ENCODE assay signal across 1 cellular context in the genomic region with DNA sequence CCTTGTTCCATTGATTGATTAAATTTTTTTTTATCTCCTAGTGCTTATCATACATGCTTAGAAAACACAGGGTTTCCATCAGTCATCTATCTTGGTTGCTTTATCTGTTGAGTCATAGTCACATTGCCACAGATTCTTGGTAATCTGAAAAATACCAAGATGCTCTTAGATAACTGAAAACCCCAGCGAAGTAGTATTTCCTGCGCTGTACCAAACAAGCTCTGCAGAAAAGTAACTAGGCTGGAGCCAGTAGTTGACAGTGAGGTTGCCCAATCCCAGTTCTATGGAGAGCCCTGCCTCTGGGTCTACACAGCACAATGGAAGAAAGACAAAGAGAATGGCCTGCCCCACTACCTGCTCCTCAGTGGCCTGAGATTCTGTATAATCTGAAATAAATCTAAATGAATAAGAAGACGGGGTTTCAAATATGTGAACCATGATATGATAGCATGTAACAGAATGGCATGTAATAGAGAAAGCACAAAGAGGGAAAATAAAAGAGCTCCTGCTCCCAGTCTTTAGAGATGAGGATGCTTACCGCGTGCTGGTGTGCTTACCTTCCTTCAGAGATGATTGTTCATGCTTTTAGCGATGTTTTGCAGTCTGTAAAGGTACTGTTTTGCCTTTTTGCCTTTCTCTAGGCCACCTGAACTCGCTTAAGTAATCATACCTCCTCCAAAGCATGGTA.
TF ChIP-seq lines count a peak whose summit lies in the region.

No MANE protein-coding gene starts in this region.

TF ChIP-seq in K562, 482 proteins besides CTCF, POLR2A, EP300 and RAD21 (continued from another document and continues in another):
- TF ChIP-seq, protein P1, sequence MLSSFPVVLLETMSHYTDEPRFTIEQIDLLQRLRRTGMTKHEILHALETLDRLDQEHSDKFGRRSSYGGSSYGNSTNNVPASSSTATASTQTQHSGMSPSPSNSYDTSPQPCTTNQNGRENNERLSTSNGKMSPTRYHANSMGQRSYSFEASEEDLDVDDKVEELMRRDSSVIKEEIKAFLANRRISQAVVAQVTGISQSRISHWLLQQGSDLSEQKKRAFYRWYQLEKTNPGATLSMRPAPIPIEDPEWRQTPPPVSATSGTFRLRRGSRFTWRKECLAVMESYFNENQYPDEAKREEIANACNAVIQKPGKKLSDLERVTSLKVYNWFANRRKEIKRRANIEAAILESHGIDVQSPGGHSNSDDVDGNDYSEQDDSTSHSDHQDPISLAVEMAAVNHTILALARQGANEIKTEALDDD (IDR thresholded peaks at IDR 0.05): peak; percentile 66; the same call in 1 of the 2 replicates
- TF ChIP-seq TGIF2 (CRISPR knock-in tag; IDR thresholded peaks at IDR 0.05): no peak
- TF ChIP-seq, protein P2, sequence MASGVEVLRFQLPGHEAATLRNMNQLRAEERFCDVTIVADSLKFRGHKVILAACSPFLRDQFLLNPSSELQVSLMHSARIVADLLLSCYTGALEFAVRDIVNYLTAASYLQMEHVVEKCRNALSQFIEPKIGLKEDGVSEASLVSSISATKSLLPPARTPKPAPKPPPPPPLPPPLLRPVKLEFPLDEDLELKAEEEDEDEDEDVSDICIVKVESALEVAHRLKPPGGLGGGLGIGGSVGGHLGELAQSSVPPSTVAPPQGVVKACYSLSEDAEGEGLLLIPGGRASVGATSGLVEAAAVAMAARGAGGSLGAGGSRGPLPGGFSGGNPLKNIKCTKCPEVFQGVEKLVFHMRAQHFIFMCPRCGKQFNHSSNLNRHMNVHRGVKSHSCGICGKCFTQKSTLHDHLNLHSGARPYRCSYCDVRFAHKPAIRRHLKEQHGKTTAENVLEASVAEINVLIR (CRISPR knock-in tag; IDR thresholded peaks at IDR 0.05): no peak
- no peak for TF ChIP-seq HNRNPL (IDR thresholded peaks at IDR 0.05; ENCODE audit: low read depth, low read length)
- TF ChIP-seq LCOR (CRISPR knock-in tag; IDR thresholded peaks at IDR 0.05): no peak; the same call in 1 of the 2 replicates
- no peak for TF ChIP-seq ZKSCAN1 (IDR thresholded peaks at IDR 0.05; ENCODE audit: low read depth, low read length)
- TF ChIP-seq ERF (CRISPR knock-in tag; IDR thresholded peaks at IDR 0.05): 0 out of 2 replicates have a peak, but pooled peaks have one; percentile 26
- no peak for TF ChIP-seq ZNF140 (CRISPR knock-in tag; IDR thresholded peaks at IDR 0.05)
- no peak for TF ChIP-seq ZNF699 (CRISPR knock-in tag; IDR thresholded peaks at IDR 0.05; ENCODE audit: insufficient replicate concordance)
- no peak for TF ChIP-seq MED1 (CRISPR knock-in tag; IDR thresholded peaks at IDR 0.05; ENCODE audit: borderline replicate concordance)
- TF ChIP-seq, protein P3, sequence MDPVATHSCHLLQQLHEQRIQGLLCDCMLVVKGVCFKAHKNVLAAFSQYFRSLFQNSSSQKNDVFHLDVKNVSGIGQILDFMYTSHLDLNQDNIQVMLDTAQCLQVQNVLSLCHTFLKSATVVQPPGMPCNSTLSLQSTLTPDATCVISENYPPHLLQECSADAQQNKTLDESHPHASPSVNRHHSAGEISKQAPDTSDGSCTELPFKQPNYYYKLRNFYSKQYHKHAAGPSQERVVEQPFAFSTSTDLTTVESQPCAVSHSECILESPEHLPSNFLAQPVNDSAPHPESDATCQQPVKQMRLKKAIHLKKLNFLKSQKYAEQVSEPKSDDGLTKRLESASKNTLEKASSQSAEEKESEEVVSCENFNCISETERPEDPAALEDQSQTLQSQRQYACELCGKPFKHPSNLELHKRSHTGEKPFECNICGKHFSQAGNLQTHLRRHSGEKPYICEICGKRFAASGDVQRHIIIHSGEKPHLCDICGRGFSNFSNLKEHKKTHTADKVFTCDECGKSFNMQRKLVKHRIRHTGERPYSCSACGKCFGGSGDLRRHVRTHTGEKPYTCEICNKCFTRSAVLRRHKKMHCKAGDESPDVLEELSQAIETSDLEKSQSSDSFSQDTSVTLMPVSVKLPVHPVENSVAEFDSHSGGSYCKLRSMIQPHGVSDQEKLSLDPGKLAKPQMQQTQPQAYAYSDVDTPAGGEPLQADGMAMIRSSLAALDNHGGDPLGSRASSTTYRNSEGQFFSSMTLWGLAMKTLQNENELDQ (CRISPR knock-in tag; IDR thresholded peaks at IDR 0.05; ENCODE audit: borderline replicate concordance): no peak
- TF ChIP-seq CREB1 (IDR thresholded peaks at IDR 0.05): no peak
- no peak for TF ChIP-seq CREB1 (CRISPR knock-in tag; IDR thresholded peaks at IDR 0.05)
- peak; percentile 84 for TF ChIP-seq MEIS2 (IDR thresholded peaks at IDR 0.05; ENCODE audit: partially characterized antibody)
- TF ChIP-seq ZBTB17 (CRISPR knock-in tag; IDR thresholded peaks at IDR 0.05): no peak
- no peak for TF ChIP-seq ZNF124 (CRISPR knock-in tag; IDR thresholded peaks at IDR 0.05)
- no peak for TF ChIP-seq KDM4B (IDR thresholded peaks at IDR 0.05; ENCODE audit: borderline replicate concordance in 2 of 2, low read depth in 1 of 2)
- no peak for TF ChIP-seq ELF1 (tag; IDR thresholded peaks at IDR 0.05)
- TF ChIP-seq TCFL5 (CRISPR knock-in tag; conservative IDR thresholded peaks at IDR 0.05): no peak
- no peak for TF ChIP-seq KLF6 (CRISPR knock-in tag; IDR thresholded peaks at IDR 0.05; ENCODE audit: borderline replicate concordance)
- TF ChIP-seq, protein P4, sequence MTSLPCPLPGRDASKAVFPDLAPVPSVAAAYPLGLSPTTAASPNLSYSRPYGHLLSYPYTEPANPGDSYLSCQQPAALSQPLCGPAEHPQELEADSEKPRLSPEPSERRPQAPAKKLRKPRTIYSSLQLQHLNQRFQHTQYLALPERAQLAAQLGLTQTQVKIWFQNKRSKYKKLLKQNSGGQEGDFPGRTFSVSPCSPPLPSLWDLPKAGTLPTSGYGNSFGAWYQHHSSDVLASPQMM (CRISPR knock-in tag; IDR thresholded peaks at IDR 0.05): no peak
- TF ChIP-seq, protein P5, sequence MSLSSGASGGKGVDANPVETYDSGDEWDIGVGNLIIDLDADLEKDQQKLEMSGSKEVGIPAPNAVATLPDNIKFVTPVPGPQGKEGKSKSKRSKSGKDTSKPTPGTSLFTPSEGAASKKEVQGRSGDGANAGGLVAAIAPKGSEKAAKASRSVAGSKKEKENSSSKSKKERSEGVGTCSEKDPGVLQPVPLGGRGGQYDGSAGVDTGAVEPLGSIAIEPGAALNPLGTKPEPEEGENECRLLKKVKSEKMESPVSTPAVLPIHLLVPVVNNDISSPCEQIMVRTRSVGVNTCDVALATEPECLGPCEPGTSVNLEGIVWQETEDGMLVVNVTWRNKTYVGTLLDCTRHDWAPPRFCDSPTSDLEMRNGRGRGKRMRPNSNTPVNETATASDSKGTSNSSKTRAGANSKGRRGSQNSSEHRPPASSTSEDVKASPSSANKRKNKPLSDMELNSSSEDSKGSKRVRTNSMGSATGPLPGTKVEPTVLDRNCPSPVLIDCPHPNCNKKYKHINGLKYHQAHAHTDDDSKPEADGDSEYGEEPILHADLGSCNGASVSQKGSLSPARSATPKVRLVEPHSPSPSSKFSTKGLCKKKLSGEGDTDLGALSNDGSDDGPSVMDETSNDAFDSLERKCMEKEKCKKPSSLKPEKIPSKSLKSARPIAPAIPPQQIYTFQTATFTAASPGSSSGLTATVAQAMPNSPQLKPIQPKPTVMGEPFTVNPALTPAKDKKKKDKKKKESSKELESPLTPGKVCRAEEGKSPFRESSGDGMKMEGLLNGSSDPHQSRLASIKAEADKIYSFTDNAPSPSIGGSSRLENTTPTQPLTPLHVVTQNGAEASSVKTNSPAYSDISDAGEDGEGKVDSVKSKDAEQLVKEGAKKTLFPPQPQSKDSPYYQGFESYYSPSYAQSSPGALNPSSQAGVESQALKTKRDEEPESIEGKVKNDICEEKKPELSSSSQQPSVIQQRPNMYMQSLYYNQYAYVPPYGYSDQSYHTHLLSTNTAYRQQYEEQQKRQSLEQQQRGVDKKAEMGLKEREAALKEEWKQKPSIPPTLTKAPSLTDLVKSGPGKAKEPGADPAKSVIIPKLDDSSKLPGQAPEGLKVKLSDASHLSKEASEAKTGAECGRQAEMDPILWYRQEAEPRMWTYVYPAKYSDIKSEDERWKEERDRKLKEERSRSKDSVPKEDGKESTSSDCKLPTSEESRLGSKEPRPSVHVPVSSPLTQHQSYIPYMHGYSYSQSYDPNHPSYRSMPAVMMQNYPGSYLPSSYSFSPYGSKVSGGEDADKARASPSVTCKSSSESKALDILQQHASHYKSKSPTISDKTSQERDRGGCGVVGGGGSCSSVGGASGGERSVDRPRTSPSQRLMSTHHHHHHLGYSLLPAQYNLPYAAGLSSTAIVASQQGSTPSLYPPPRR (CRISPR knock-in tag; IDR thresholded peaks at IDR 0.05; ENCODE audit: borderline replicate concordance): no peak
- TF ChIP-seq ZBTB7A (IDR thresholded peaks at IDR 0.05; ENCODE audit: borderline replicate concordance, control insufficient read depth, low read depth, low read length): no peak
- TF ChIP-seq, protein P6, sequence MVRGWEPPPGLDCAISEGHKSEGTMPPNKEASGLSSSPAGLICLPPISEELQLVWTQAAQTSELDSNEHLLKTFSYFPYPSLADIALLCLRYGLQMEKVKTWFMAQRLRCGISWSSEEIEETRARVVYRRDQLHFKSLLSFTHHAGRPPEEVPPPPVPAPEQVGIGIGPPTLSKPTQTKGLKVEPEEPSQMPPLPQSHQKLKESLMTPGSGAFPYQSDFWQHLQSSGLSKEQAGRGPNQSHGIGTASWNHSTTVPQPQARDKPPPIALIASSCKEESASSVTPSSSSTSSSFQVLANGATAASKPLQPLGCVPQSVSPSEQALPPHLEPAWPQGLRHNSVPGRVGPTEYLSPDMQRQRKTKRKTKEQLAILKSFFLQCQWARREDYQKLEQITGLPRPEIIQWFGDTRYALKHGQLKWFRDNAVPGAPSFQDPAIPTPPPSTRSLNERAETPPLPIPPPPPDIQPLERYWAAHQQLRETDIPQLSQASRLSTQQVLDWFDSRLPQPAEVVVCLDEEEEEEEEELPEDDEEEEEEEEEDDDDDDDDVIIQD (CRISPR knock-in tag; IDR thresholded peaks at IDR 0.05): no peak
- TF ChIP-seq CBX8 (IDR thresholded peaks at IDR 0.05; ENCODE audit: borderline replicate concordance, extremely low read depth, low read depth, low read length, poor library complexity, severe bottlenecking): no peak
- TF ChIP-seq TEAD1 (CRISPR knock-in tag; IDR thresholded peaks at IDR 0.05): peak in 1 of 2 experiments; percentile 90; a peak in 2 of 4 replicates
- TF ChIP-seq, protein P7, sequence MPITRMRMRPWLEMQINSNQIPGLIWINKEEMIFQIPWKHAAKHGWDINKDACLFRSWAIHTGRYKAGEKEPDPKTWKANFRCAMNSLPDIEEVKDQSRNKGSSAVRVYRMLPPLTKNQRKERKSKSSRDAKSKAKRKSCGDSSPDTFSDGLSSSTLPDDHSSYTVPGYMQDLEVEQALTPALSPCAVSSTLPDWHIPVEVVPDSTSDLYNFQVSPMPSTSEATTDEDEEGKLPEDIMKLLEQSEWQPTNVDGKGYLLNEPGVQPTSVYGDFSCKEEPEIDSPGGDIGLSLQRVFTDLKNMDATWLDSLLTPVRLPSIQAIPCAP (CRISPR knock-in tag; IDR thresholded peaks at IDR 0.05; ENCODE audit: borderline replicate concordance): no peak
- no peak for TF ChIP-seq SRSF1 (IDR thresholded peaks at IDR 0.05; ENCODE audit: low read depth, low read length)
- TF ChIP-seq, protein P8, sequence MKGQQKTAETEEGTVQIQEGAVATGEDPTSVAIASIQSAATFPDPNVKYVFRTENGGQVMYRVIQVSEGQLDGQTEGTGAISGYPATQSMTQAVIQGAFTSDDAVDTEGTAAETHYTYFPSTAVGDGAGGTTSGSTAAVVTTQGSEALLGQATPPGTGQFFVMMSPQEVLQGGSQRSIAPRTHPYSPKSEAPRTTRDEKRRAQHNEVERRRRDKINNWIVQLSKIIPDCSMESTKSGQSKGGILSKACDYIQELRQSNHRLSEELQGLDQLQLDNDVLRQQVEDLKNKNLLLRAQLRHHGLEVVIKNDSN (CRISPR knock-in tag; IDR thresholded peaks at IDR 0.05): no peak
- TF ChIP-seq TAL1 (IDR thresholded peaks at IDR 0.05): peak; percentile 36
- TF ChIP-seq STAT5A (IDR thresholded peaks at IDR 0.05; ENCODE audit: borderline replicate concordance, low read length): peak; percentile 77
- no peak for TF ChIP-seq SREBF1 (IDR thresholded peaks at IDR 0.05; ENCODE audit: borderline replicate concordance, low read depth, low read length)
- no peak for TF ChIP-seq SMARCA5 (IDR thresholded peaks at IDR 0.05)
- no peak for TF ChIP-seq IFI16 (CRISPR knock-in tag; IDR thresholded peaks at IDR 0.05)
- TF ChIP-seq SIN3A (IDR thresholded peaks at IDR 0.05; ENCODE audit: borderline replicate concordance in 2 of 2, control insufficient read depth in 1 of 2, low read depth in 2 of 2, low read length in 2 of 2): no peak
- TF ChIP-seq, protein P9, sequence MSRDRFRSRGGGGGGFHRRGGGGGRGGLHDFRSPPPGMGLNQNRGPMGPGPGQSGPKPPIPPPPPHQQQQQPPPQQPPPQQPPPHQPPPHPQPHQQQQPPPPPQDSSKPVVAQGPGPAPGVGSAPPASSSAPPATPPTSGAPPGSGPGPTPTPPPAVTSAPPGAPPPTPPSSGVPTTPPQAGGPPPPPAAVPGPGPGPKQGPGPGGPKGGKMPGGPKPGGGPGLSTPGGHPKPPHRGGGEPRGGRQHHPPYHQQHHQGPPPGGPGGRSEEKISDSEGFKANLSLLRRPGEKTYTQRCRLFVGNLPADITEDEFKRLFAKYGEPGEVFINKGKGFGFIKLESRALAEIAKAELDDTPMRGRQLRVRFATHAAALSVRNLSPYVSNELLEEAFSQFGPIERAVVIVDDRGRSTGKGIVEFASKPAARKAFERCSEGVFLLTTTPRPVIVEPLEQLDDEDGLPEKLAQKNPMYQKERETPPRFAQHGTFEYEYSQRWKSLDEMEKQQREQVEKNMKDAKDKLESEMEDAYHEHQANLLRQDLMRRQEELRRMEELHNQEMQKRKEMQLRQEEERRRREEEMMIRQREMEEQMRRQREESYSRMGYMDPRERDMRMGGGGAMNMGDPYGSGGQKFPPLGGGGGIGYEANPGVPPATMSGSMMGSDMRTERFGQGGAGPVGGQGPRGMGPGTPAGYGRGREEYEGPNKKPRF (IDR thresholded peaks at IDR 0.05; ENCODE audit: low read depth, low read length): no peak
- no peak for TF ChIP-seq NFXL1 (CRISPR knock-in tag; IDR thresholded peaks at IDR 0.05)
- no peak for TF ChIP-seq FOXA1 (IDR thresholded peaks at IDR 0.05; ENCODE audit: borderline replicate concordance)
- no peak for TF ChIP-seq ADNP (tag; IDR thresholded peaks at IDR 0.05)
- TF ChIP-seq NR2F6 (CRISPR knock-in tag; IDR thresholded peaks at IDR 0.05): no peak
- TF ChIP-seq, protein P10, sequence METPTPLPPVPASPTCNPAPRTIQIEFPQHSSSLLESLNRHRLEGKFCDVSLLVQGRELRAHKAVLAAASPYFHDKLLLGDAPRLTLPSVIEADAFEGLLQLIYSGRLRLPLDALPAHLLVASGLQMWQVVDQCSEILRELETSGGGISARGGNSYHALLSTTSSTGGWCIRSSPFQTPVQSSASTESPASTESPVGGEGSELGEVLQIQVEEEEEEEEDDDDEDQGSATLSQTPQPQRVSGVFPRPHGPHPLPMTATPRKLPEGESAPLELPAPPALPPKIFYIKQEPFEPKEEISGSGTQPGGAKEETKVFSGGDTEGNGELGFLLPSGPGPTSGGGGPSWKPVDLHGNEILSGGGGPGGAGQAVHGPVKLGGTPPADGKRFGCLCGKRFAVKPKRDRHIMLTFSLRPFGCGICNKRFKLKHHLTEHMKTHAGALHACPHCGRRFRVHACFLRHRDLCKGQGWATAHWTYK (CRISPR knock-in tag; IDR thresholded peaks at IDR 0.05): no peak
- no peak for TF ChIP-seq CBFB (CRISPR knock-in tag; IDR thresholded peaks at IDR 0.05)
- peak; percentile 84 for TF ChIP-seq TEAD4 (IDR thresholded peaks at IDR 0.05; ENCODE audit: low read length)
- TF ChIP-seq TEAD4 (CRISPR knock-in tag; IDR thresholded peaks at IDR 0.05; ENCODE audit: borderline replicate concordance): no peak
- no peak for TF ChIP-seq ZNF347 (CRISPR knock-in tag; IDR thresholded peaks at IDR 0.05; ENCODE audit: low read depth)
- peak; percentile 60 for TF ChIP-seq HMGN3 (IDR thresholded peaks at IDR 0.05; ENCODE audit: borderline replicate concordance, extremely low read depth, insufficient read length, low read depth, low read length)
- no peak for TF ChIP-seq MBD2 (IDR thresholded peaks at IDR 0.05; ENCODE audit: borderline replicate concordance, low read depth)
